1 cellular context compared by ENCODE assay signal in the genomic region with DNA sequence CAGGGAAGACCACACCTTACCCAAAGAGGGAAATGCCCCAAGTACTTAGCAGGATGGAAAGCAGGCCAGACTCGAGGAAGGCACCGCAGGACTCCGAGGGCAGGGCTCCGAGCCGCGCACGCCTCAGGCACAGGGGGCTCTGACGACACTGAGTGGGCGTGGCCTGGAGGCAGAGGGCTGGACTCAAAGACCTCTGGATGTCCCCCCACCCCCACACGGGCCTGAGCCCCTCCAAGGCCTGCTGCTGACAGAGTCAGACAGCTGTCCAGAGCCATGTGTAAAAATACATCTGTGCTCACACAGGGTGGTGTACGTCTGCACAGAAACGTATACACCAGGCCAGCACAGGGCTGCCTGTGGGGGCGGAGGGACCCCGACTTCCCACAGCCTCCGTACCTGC.
TF ChIP-seq lines count a peak whose summit lies in the region.

No MANE protein-coding gene starts in this region.

TF ChIP-seq in GM12878, 131 proteins besides CTCF, POLR2A, EP300 and RAD21:
- TF ChIP-seq NR2C1 (IDR thresholded peaks at IDR 0.05) (peak; percentile 44), STAT3 (IDR thresholded peaks at IDR 0.05; ENCODE audit: low read depth, low read length) (no peak), KLF5 (IDR thresholded peaks at IDR 0.05; ENCODE audit: partially characterized antibody) (no peak), PAX8 (IDR thresholded peaks at IDR 0.05) (no peak), CBX5 (IDR thresholded peaks at IDR 0.05; ENCODE audit: low read depth) (no peak), NR2C2 (IDR thresholded peaks at IDR 0.05; ENCODE audit: borderline replicate concordance, control insufficient read depth, insufficient read length, low read depth) (no peak), NR2F1 (conservative IDR thresholded peaks at IDR 0.05) (0 out of 2 replicates have a peak, but pooled peaks have one; percentile 14), EGR1 (IDR thresholded peaks at IDR 0.05; ENCODE audit: borderline replicate concordance in 1 of 2, low read depth in 2 of 2, low read length in 2 of 2) (peak in 1 of 2 experiments; percentile 25; a peak in 1 of 3 replicates), MXI1 (IDR thresholded peaks at IDR 0.05; ENCODE audit: low read depth, low read length) (no peak), CHD2 (IDR thresholded peaks at IDR 0.05; ENCODE audit: borderline replicate concordance, low read depth, low read length) (no peak), IKZF1 (conservative IDR thresholded peaks at IDR 0.05) (no peak), ZNF217 (IDR thresholded peaks at IDR 0.05) (no peak), LARP7 (IDR thresholded peaks at IDR 0.05) (0 out of 2 replicates have a peak, but pooled peaks have one; percentile 22)
- TF ChIP-seq, protein P1, sequence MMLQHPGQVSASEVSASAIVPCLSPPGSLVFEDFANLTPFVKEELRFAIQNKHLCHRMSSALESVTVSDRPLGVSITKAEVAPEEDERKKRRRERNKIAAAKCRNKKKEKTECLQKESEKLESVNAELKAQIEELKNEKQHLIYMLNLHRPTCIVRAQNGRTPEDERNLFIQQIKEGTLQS (IDR thresholded peaks at IDR 0.05; ENCODE audit: borderline replicate concordance, extremely low read depth, low read depth, low read length), result no peak
